ENCODE assay signal across 11 cellular contexts in genomic region chr9:41123812-41124211, GRCh38. TPM values are rescaled to one million over a fixed set of nuclear protein-coding genes. Genes with fewer than 3 reads are reported as not detected.
"Had no signal": no experiment of that assay in that cellular context is flagged by ENCODE, and none has a peak within 500 bp of the region (broad histone marks: within the 10 kb centered on the region; RNA-seq: fewer than 3 reads in every experiment).

No MANE protein-coding gene starts in this region.

RNA-seq across cellular contexts. Expression of gene FOXD4L6, which starts 4.7 kb away (rescaled TPM):
- total RNA-seq: activated B cell treated with CpG ODN at 0.5 μM for 24 hours; activated CD4-positive, alpha-beta memory T cell treated with anti-CD3 and anti-CD28 coated beads for 36 hours; activated CD4-positive, alpha-beta T cell treated with anti-CD3 and anti-CD28 coated beads, Interleukin-2, amount 10 ng/mL, durations not matched to agents 7 days and 5 days; activated naive CD4-positive, alpha-beta T cell treated with anti-CD3 and anti-CD28 coated beads for 36 hours; activated T-cell treated with anti-CD3 and anti-CD28 coated beads, Interleukin-2, amount 50 U/mL, for 4 hours; activated T-helper 17 cell treated with anti-CD3 and anti-CD28 coated beads, Interleukin-2, amount 50 U/mL, for 72 hours; LHCN-M2; M059J; Peyer's patch; SJSA1 had no signal
- polyA plus RNA-seq: IgD-negative memory B cell had no signal
